ENCODE assay signal across 30 cellular contexts in genomic region chr11:78145511-78146030, GRCh38.
"Had no signal": no experiment of that assay in that cellular context is flagged by ENCODE, and none has a peak within 500 bp of the region (broad histone marks: within the 10 kb centered on the region; RNA-seq: fewer than 3 reads in every experiment).

No MANE protein-coding gene starts in this region.

- H3K4me1 ChIP-seq: breast epithelium had no signal

- FAIRE-seq: astrocyte had no signal

- H3K27me3 ChIP-seq: adrenal gland, body of pancreas, breast epithelium, Peyer's patch had no signal

- H3K27me3 Mint-ChIP-seq: activated CD8-positive, alpha-beta T cell treated with anti-CD3 and anti-CD28 coated beads for 36 hours had no signal

- H3K9me3 Mint-ChIP-seq: activated CD8-positive, alpha-beta T cell treated with anti-CD3 and anti-CD28 coated beads for 36 hours; activated naive CD4-positive, alpha-beta T cell treated with anti-CD3 and anti-CD28 coated beads for 36 hours; activated naive CD4-positive, alpha-beta T cell treated with anti-CD3 and anti-CD28 coated beads, Interleukin-2, amount 50 U/mL, for 72 hours; activated T-cell treated with anti-CD3 and anti-CD28 coated beads, Interleukin-2, amount 50 U/mL, for 4 hours; activated T-helper 1 cell treated with anti-CD3 and anti-CD28 coated beads, Interleukin-12 subunit alpha, Interleukin-12 subunit beta, Interleukin-2, Interleukin-4 antibody, amounts not matched to agents 30 ng/mL and 10 ng/mL and 1 ng/mL, durations not matched to agents 14 hours and 24 hours and 36 hours had no signal

- H3K4me3 ChIP-seq: adrenal gland, body of pancreas, breast epithelium, Peyer's patch had no signal

- H3K9me3 ChIP-seq: adrenal gland, body of pancreas, breast epithelium, Peyer's patch had no signal

- H3K27ac Mint-ChIP-seq: activated CD8-positive, alpha-beta T cell treated with anti-CD3 and anti-CD28 coated beads for 36 hours; activated naive CD4-positive, alpha-beta T cell treated with anti-CD3 and anti-CD28 coated beads for 36 hours; activated naive CD4-positive, alpha-beta T cell treated with anti-CD3 and anti-CD28 coated beads, Interleukin-2, amount 50 U/mL, for 72 hours; activated T-helper 1 cell treated with anti-CD3 and anti-CD28 coated beads, Interleukin-12 subunit alpha, Interleukin-12 subunit beta, Interleukin-2, Interleukin-4 antibody, amounts not matched to agents 30 ng/mL and 10 ng/mL and 1 ng/mL, durations not matched to agents 14 hours and 24 hours and 36 hours had no signal

- ATAC-seq: activated CD8-positive, alpha-beta T cell treated with anti-CD3 and anti-CD28 coated beads for 36 hours; activated naive CD4-positive, alpha-beta T cell treated with anti-CD3 and anti-CD28 coated beads, Interleukin-2, amount 50 U/mL, for 72 hours; activated T-cell treated with anti-CD3 and anti-CD28 coated beads, Interleukin-2, amount 50 U/mL, for 4 hours; body of pancreas; Right ventricle myocardium inferior had no signal

- H3K27ac ChIP-seq: body of pancreas, breast epithelium, Peyer's patch, RWPE1, WERI-Rb-1 had no signal

- H3K36me3 ChIP-seq: breast epithelium, Peyer's patch had no signal

- H3K4me3 Mint-ChIP-seq: activated CD8-positive, alpha-beta T cell treated with anti-CD3 and anti-CD28 coated beads for 36 hours; activated naive CD4-positive, alpha-beta T cell treated with anti-CD3 and anti-CD28 coated beads for 36 hours; activated T-cell treated with anti-CD3 and anti-CD28 coated beads, Interleukin-2, amount 50 U/mL, for 4 hours; activated T-helper 1 cell treated with anti-CD3 and anti-CD28 coated beads, Interleukin-12 subunit alpha, Interleukin-12 subunit beta, Interleukin-2, Interleukin-4 antibody, amounts not matched to agents 30 ng/mL and 10 ng/mL and 1 ng/mL, durations not matched to agents 14 hours and 24 hours and 36 hours had no signal

- DNase-seq: activated CD4-positive, alpha-beta T cell treated with anti-CD3 and anti-CD28 coated beads for 1 hour; activated CD4-positive, alpha-beta T cell treated with anti-CD3 and anti-CD28 coated beads for 48 hours; activated CD4-positive, CD25-positive, alpha-beta regulatory T cell; activated CD8-positive, alpha-beta T cell treated with anti-CD3 and anti-CD28 coated beads for 36 hours; activated gamma-delta T cell treated with Interleukin-2 at 50 U/mL for 16 hours; activated naive CD4-positive, alpha-beta T cell treated with anti-CD3 and anti-CD28 coated beads for 36 hours; activated T-cell treated with anti-CD3 and anti-CD28 coated beads, Interleukin-2, amount 50 U/mL, for 4 hours; body of pancreas; caudate nucleus; Karpas-422; KBM-7; NCI-H1105; NCI-H1417 treated with DMSO at 0.1 percent for 48 hours; NCI-H1930; NCI-H2081 treated with DMSO at 0.1 percent for 48 hours; NCI-H226; NCI-H446 treated with DMSO at 0.1 percent for 48 hours; NCI-H524; NCI-H69; Peyer's patch; SIG-M5; T1000; WERI-Rb-1 had no signal
